In genomic region chr6:30763618-30764489, GRCh38 we compare ENCODE assay signal across 10 cellular contexts. TPM values are rescaled to one million over a fixed set of nuclear protein-coding genes. Genes with fewer than 3 reads are reported as not detected.
DNase-seq lines count a peak whose midpoint lies in the region; ATAC-seq and TF ChIP-seq lines count a peak whose summit lies in the region.
"Had no signal": no experiment of that assay in that cellular context is flagged by ENCODE, and none has a peak within 500 bp of the region (broad histone marks: within the 10 kb centered on the region; RNA-seq: fewer than 3 reads in every experiment).

No MANE protein-coding gene starts in this region.

- H3K36me3 Mint-ChIP-seq in CD14-positive monocyte (peaks cover 0 to 11% of the 10 kb centered on the region in 2 donors), T-helper 17 cell (ENCODE audit: low read depth) (no peaks in the 10 kb centered on the region), type B pancreatic cell (no peaks in the 10 kb centered on the region), immature natural killer cell (peaks cover 0 to 7% (median 0%) of the 10 kb centered on the region in 3 donors)

- H3K27me3 Mint-ChIP-seq in CD14-positive monocyte (ENCODE audit: low read depth in 3 of 3) (peaks cover 15 to 20% (median 17%) of the 10 kb centered on the region in 3 donors), T-helper 17 cell (no peaks in the 10 kb centered on the region), type B pancreatic cell (no peaks in the 10 kb centered on the region), immature natural killer cell (ENCODE audit: low read depth in 3 of 3) (peaks cover 2 to 5% (median 2%) of the 10 kb centered on the region in 3 donors)

- peaks cover 0 to 3% (median 0%) of the 10 kb centered on the region in 7 donors for H3K9me3 Mint-ChIP-seq in CD14-positive monocyte
- H3K9me3 Mint-ChIP-seq in type B pancreatic cell, result peaks cover 4% of the 10 kb centered on the region
- H3K9me3 Mint-ChIP-seq in immature natural killer cell, result no peaks in the 10 kb centered on the region

- ATAC-seq in T-helper 17 cell (no peak), HG03460 (IDR thresholded peaks at IDR 0.05; ENCODE audit: unreplicated experiment) (no peak)

- TF ChIP-seq CTCF in CD14-positive monocyte (IDR thresholded peaks at IDR 0.05) (no peak), type B pancreatic cell (conservative IDR thresholded peaks at IDR 0.05) (peak; percentile 16)

- DNase-seq in CD14-positive monocyte (ENCODE audit: low spot score) (no peak), HAP-1 (ENCODE audit: low spot score in 2 of 2) (peak; percentile 65 to 86), T-helper 17 cell (no peak), iPS DF 6.9 (ENCODE audit: low read depth, low spot score) (no peak), type B pancreatic cell (ENCODE audit: extremely low spot score, unreplicated experiment) (no peak), immature natural killer cell (no peak), putamen (ENCODE audit: low spot score) (no peak)

- H3K4me1 ChIP-seq in HAP-1, result peaks cover 28% of the 10 kb centered on the region
- H3K4me1 ChIP-seq in iPS DF 6.9 (ENCODE audit: control insufficient read depth, insufficient read depth, low read length), result peaks cover 6% of the 10 kb centered on the region

- H3K36me3 ChIP-seq in HAP-1 (replicated peaks) (no peaks in the 10 kb centered on the region), iPS DF 6.9 (ENCODE audit: control insufficient read depth, insufficient read depth, low read length) (no peaks in the 10 kb centered on the region)

- peak overlapping the region in 6 of 7 donors; percentile 2 to 62 (median 24) for H3K27ac Mint-ChIP-seq in CD14-positive monocyte
- no peak overlapping the region for H3K27ac Mint-ChIP-seq in T-helper 17 cell
- H3K27ac Mint-ChIP-seq in type B pancreatic cell, result peak overlapping the region; percentile 77
- no peak overlapping the region for H3K27ac Mint-ChIP-seq in immature natural killer cell

- H3K4me3 ChIP-seq in HAP-1 (peak overlapping the region; percentile 12), iPS DF 6.9 (ENCODE audit: low read length) (no peak overlapping the region)
- H3K4me3 ChIP-seq: lung had no signal

- intact Hi-C loops in CD14-positive monocyte (cut with micrococcal nuclease), result loop anchor here in 1 of 2 donors (10.0 kb wide), 1 partner anchor 111 kb away; no protein-coding TSS in a partner anchor

- H3K4me1 Mint-ChIP-seq in CD14-positive monocyte, result peaks cover 61% of the 10 kb centered on the region
- peaks cover 27% of the 10 kb centered on the region for H3K4me1 Mint-ChIP-seq in T-helper 17 cell
- peaks cover 50% of the 10 kb centered on the region for H3K4me1 Mint-ChIP-seq in type B pancreatic cell (ENCODE audit: unreplicated experiment)
- peaks cover 8 to 11% of the 10 kb centered on the region in 2 donors for H3K4me1 Mint-ChIP-seq in immature natural killer cell

- peak overlapping the region; percentile 1 for H3K27ac ChIP-seq in iPS DF 6.9 (ENCODE audit: low read length)

- H3K9me3 ChIP-seq in HAP-1, result no peaks in the 10 kb centered on the region
- no peaks in the 10 kb centered on the region for H3K9me3 ChIP-seq in T-helper 17 cell (ENCODE audit: control insufficient read depth, low read length, poor library complexity, severe bottlenecking)
- no peaks in the 10 kb centered on the region for H3K9me3 ChIP-seq in iPS DF 6.9 (ENCODE audit: control insufficient read depth, insufficient read depth, low read length)

- no peaks in the 10 kb centered on the region for H3K27me3 ChIP-seq in HAP-1 (ENCODE audit: low read depth)
- no peaks in the 10 kb centered on the region for H3K27me3 ChIP-seq in iPS DF 6.9 (ENCODE audit: control insufficient read depth, insufficient read depth, low read length)

- in situ Hi-C loops in HAP-1 (cut with MboI; ENCODE audit: low sequenced_read_pairs), result no loop called here

- WGBS in iPS DF 6.9 (ENCODE audit: insufficient coverage, insufficient read length), result no CpG with 5 or more reads among the region's 8 CpGs

- peak overlapping the region in 1 of 2 donors; percentile 69 for H3K4me3 Mint-ChIP-seq in CD14-positive monocyte
- H3K4me3 Mint-ChIP-seq in T-helper 17 cell, result peak overlapping the region; percentile 1
- H3K4me3 Mint-ChIP-seq in type B pancreatic cell, result peak overlapping the region; percentile 57
- H3K4me3 Mint-ChIP-seq in immature natural killer cell, result no peak overlapping the region
- H3K4me3 Mint-ChIP-seq: IgD-negative memory B cell had no signal

RNA-seq across cellular contexts. Expression of gene IER3, which starts 19.5 kb away (rescaled TPM):
- polyA plus RNA-seq in CD14-positive monocyte, result 10 to 100 TPM; 30.6 to 53.2 TPM
- 10 to 100 TPM in 1 of 2 donors, 1 to 10 TPM in 1; 9.6 to 11.3 TPM for total RNA-seq in T-helper 17 cell
- total RNA-seq in type B pancreatic cell (ENCODE audit: low replicate concordance), result 24.3 and 40.1 TPM in 2 replicates
- 1 to 10 TPM; 1.0 to 2.7 (median 1.6) TPM for polyA plus RNA-seq in immature natural killer cell

RNA-seq across cellular contexts. Expression of gene FLOT1, which starts 21.4 kb away (rescaled TPM):
- polyA plus RNA-seq in CD14-positive monocyte (100 to 1,000 TPM; 124 to 153 TPM), immature natural killer cell (100 to 1,000 TPM; 148 to 214 (median 174) TPM)
- total RNA-seq in T-helper 17 cell (10 to 100 TPM; 25.6 to 39.0 TPM), type B pancreatic cell (ENCODE audit: low replicate concordance) (72.9 and 94.8 TPM in 2 replicates)

RNA-seq across cellular contexts. Expression of gene TUBB, which starts 43.7 kb away (rescaled TPM):
- polyA plus RNA-seq in CD14-positive monocyte, result 10 to 100 TPM; 48.4 to 57.0 TPM
- total RNA-seq in T-helper 17 cell, result 100 to 1,000 TPM; 104 to 108 TPM
- 560 and 1,225 TPM in 2 replicates for total RNA-seq in type B pancreatic cell (ENCODE audit: low replicate concordance)
- 100 to 1,000 TPM in 1 of 3 donors, 10 to 100 TPM in 2; 80.8 to 215 (median 84.0) TPM for polyA plus RNA-seq in immature natural killer cell

RNA-seq across cellular contexts. Expression of gene MDC1, which starts 46.8 kb away (rescaled TPM):
- under 1 TPM; 0.27 to 0.34 TPM for polyA plus RNA-seq in CD14-positive monocyte
- 10 to 100 TPM; 37.4 to 46.5 TPM for total RNA-seq in T-helper 17 cell
- 30.1 and 71.3 TPM in 2 replicates for total RNA-seq in type B pancreatic cell (ENCODE audit: low replicate concordance)
- 10 to 100 TPM in 1 of 3 donors, 1 to 10 TPM in 1, not detected in 1; 3.0 to 16.5 TPM for polyA plus RNA-seq in immature natural killer cell

Comparison
In these comparisons a context has a peak if more than half of its experiments do, and no peak if none do; other contexts are left out.
1. DNase-seq: peak in HAP-1 (2 of 2); none in CD14-positive monocyte (single experiment), T-helper 17 cell (0 of 3), iPS DF 6.9 (single experiment), type B pancreatic cell (single experiment), immature natural killer cell (0 of 3) and putamen (single experiment).
2. H3K27ac Mint-ChIP-seq: peak in CD14-positive monocyte (6 of 7) and type B pancreatic cell (single experiment); none in T-helper 17 cell (single experiment) and immature natural killer cell (0 of 6).
3. H3K4me3 Mint-ChIP-seq: peak in T-helper 17 cell (single experiment) and type B pancreatic cell (single experiment); none in immature natural killer cell (0 of 5).